ENCODE assay signal across 17 cellular contexts in genomic region chr14:104217486-104218360, GRCh38.
"Had no signal": no experiment of that assay in that cellular context is flagged by ENCODE, and none has a peak within 500 bp of the region (broad histone marks: within the 10 kb centered on the region; RNA-seq: fewer than 3 reads in every experiment).

No MANE protein-coding gene starts in this region.

- H3K27me3 ChIP-seq: brain microvascular endothelial cell, upper lobe of left lung had no signal

- H3K9me3 ChIP-seq: upper lobe of left lung had no signal

- H3K36me3 ChIP-seq: brain microvascular endothelial cell, upper lobe of left lung had no signal

- DNase-seq: activated CD4-positive, alpha-beta memory T cell treated with anti-CD3 and anti-CD28 coated beads, Interleukin-2, amount 10 ng/mL, durations not matched to agents 7 days and 5 days; activated CD4-positive, alpha-beta T cell treated with anti-CD3 and anti-CD28 coated beads for 36 hours; activated effector memory CD4-positive, alpha-beta T cell treated with anti-CD3 and anti-CD28 coated beads, Interleukin-2, amount 50 U/mL, for 16 hours; activated T-cell treated with anti-CD3 and anti-CD28 coated beads, Interleukin-2, amount 50 U/mL, for 24 hours; amygdala; brain microvascular endothelial cell; cerebellar nuclear complex; effector memory CD4-positive, alpha-beta T cell; foreskin fibroblast; nucleus accumbens; stimulated activated CD4-positive, alpha-beta T cell treated with anti-CD3 and anti-CD28 coated beads, Interleukin-1b, Interleukin-23, amount 100 ng/mL, for 48 hours; stimulated activated naive CD8-positive, alpha-beta T cell treated with anti-CD3 and anti-CD28 coated beads, Interleukin-15, amount 100 ng/mL, for 72 hours had no signal

- H3K4me3 ChIP-seq: upper lobe of left lung had no signal

- H3K27ac ChIP-seq: brain microvascular endothelial cell, upper lobe of left lung, VCaP had no signal

- ATAC-seq: activated CD4-positive, alpha-beta T cell treated with anti-CD3 and anti-CD28 coated beads for 36 hours; naive thymus-derived CD8-positive, alpha-beta T cell; sciatic nerve; SK-N-SH treated with all-trans-retinoic acid at 6 μM for 48 hours; stimulated activated naive CD8-positive, alpha-beta T cell treated with anti-CD3 and anti-CD28 coated beads, Interleukin-15, amount 100 ng/mL, for 72 hours had no signal
